Comparison of ENCODE assay signal across 7 cellular contexts in genomic region chr3:156449712-156450574, GRCh38.
DNase-seq lines count a peak whose midpoint lies in the region; ATAC-seq, FAIRE-seq and TF ChIP-seq lines count a peak whose summit lies in the region.

No MANE protein-coding gene starts in this region.

- peak; percentile 23 for FAIRE-seq in GM12878 (lab: Jason Lieb, UNC)

- RAD21 ChIA-PET in GM12878 (lab: Charles Lee; ENCODE audit: unreplicated experiment): interaction anchor here (0.7 to 2.1 kb wide), 9 partner anchors 19 to 301 kb away, joined by 3 to 13 read pairs (median 3); no protein-coding TSS in a partner anchor

- no peak overlapping the region for H3K4me3 Mint-ChIP-seq in activated CD4-positive, alpha-beta memory T cell treated with anti-CD3 and anti-CD28 coated beads, Interleukin-2, amount 10 ng/mL, durations not matched to agents 7 days and 5 days

- H3K9me3 Mint-ChIP-seq in activated CD4-positive, alpha-beta memory T cell treated with anti-CD3 and anti-CD28 coated beads, Interleukin-2, amount 10 ng/mL, durations not matched to agents 7 days and 5 days: no peaks in the 10 kb centered on the region

- H3K4me1 ChIP-seq in GM23248 (ENCODE audit: insufficient read depth) (no peaks in the 10 kb centered on the region), GM12878 (ENCODE audit: control insufficient read depth, insufficient read depth, low read length) (no peaks in the 10 kb centered on the region)

- H2AFZ ChIP-seq in GM23248 (no peak overlapping the region), GM12878 (ENCODE audit: control insufficient read depth, low read depth, low read length) (no peak overlapping the region)

- H3K4me2 ChIP-seq in GM23248 (ENCODE audit: unreplicated experiment) (no peak overlapping the region), GM12878 (ENCODE audit: control insufficient read depth, insufficient read depth) (no peak overlapping the region)

- no peaks in the 10 kb centered on the region for H3K79me2 ChIP-seq in GM23248 (ENCODE audit: insufficient read depth)
- H3K79me2 ChIP-seq in GM12878 (ENCODE audit: control insufficient read depth, insufficient read depth, low read length): no peaks in the 10 kb centered on the region

- H3K9me2 ChIP-seq in GM23248 (ENCODE audit: insufficient read depth): no peaks in the 10 kb centered on the region

- TF ChIP-seq CTCF in GM06990 (IDR thresholded peaks at IDR 0.05; ENCODE audit: insufficient read depth, low read length, poor library complexity, severe bottlenecking) (peak; percentile 72), GM12878 (IDR thresholded peaks at IDR 0.05 in 2 of 3, conservative IDR thresholded peaks at IDR 0.05 in 1 of 3; ENCODE audit: control insufficient read depth in 2 of 3, extremely low read depth in 1 of 3, insufficient read depth in 1 of 3, low read depth in 3 of 3, low read length in 3 of 3) (peak; percentile 54 to 65 (median 65))

- no peaks in the 10 kb centered on the region for H3K36me3 ChIP-seq in GM06990 (ENCODE audit: control insufficient read depth, insufficient read depth, low read length)
- no peaks in the 10 kb centered on the region for H3K36me3 ChIP-seq in GM23248 (ENCODE audit: low read depth)
- no peaks in the 10 kb centered on the region for H3K36me3 ChIP-seq in GM12878 (ENCODE audit: control insufficient read depth in 2 of 2, insufficient read depth in 2 of 2, low read length in 1 of 2)

- DNase-seq in GM06990 (ENCODE audit: extremely low read depth, insufficient read length) (no peak), GM23248 (peak; percentile 61), NCI-H1694 (lab: John Stamatoyannopoulos, UW) (peak; percentile 32), GM12878 (ENCODE audit: low read depth, low spot score) (no peak), kidney tubule cell (ENCODE audit: low spot score) (peak; percentile 39)
- DNase-seq in activated CD4-positive, alpha-beta memory T cell treated with anti-CD3 and anti-CD28 coated beads, Interleukin-2, amount 10 ng/mL, durations not matched to agents 7 days and 5 days: no peak
- no peak for DNase-seq in stimulated activated CD4-positive, alpha-beta T cell treated with anti-CD3 and anti-CD28 coated beads, Interleukin-15, amount 100 ng/mL, for 24 hours

- H3K4me1 Mint-ChIP-seq in activated CD4-positive, alpha-beta memory T cell treated with anti-CD3 and anti-CD28 coated beads, Interleukin-2, amount 10 ng/mL, durations not matched to agents 7 days and 5 days: no peaks in the 10 kb centered on the region

- ATAC-seq in GM12878: peak; percentile 86

- H3K36me3 Mint-ChIP-seq in activated CD4-positive, alpha-beta memory T cell treated with anti-CD3 and anti-CD28 coated beads, Interleukin-2, amount 10 ng/mL, durations not matched to agents 7 days and 5 days (ENCODE audit: low read depth): no peaks in the 10 kb centered on the region

- no TSS peak for BruUV-seq in GM12878 (replicated peaks; lab: Mats Ljungman, UMichigan)

- WGBS in GM23248 (ENCODE audit: low coverage in 1 of 2, low lambda C conversion rate in 2 of 2, missing lambda C conversion rate in 2 of 2), 2 experiments: 43 to 47% methylated on average over 2 of the region's 2 CpGs
- 0% methylated on average over 2 of the region's 2 CpGs for WGBS in GM12878 (ENCODE audit: insufficient coverage, insufficient replicate concordance, low lambda C conversion rate, missing lambda C conversion rate)

- TF ChIP-seq EP300 in GM12878 (IDR thresholded peaks at IDR 0.05; ENCODE audit: borderline replicate concordance in 1 of 2, control insufficient read depth in 1 of 2, low read depth in 2 of 2, low read length in 2 of 2): no peak

- no peaks in the 10 kb centered on the region for H3F3A ChIP-seq in GM23248 (ENCODE audit: insufficient read depth)

- no peaks in the 10 kb centered on the region for H4K20me1 ChIP-seq in GM23248 (ENCODE audit: insufficient read depth)
- H4K20me1 ChIP-seq in GM12878 (ENCODE audit: control insufficient read depth, insufficient read depth): no peaks in the 10 kb centered on the region

- intact Hi-C loops in GM12878 (cut with micrococcal nuclease; ENCODE audit: unreplicated experiment): loop anchor here (1.0 kb wide), 1 partner anchor 300 kb away; no protein-coding TSS in a partner anchor

- SMC1A ChIA-PET in GM12878 (lab: Charles Lee; ENCODE audit: uncharacterized antibody, unreplicated experiment): interaction anchor here (0.7 to 3.0 kb wide), 16 partner anchors 11 to 633 kb away, joined by 3 to 35 read pairs (median 4); no protein-coding TSS in a partner anchor

- H3K9me3 ChIP-seq in GM23248 (ENCODE audit: low read depth): no peaks in the 10 kb centered on the region
- H3K9me3 ChIP-seq in GM12878 (replicated peaks; ENCODE audit: control insufficient read depth, insufficient read depth, low read length): no peaks in the 10 kb centered on the region

- H3K4me3 ChIP-seq in GM06990 (replicated peaks; ENCODE audit: low read depth, low read length) (no peak overlapping the region), GM23248 (no peak overlapping the region), GM12878 (no peak overlapping the region)

- no peak overlapping the region for H3K27ac Mint-ChIP-seq in activated CD4-positive, alpha-beta memory T cell treated with anti-CD3 and anti-CD28 coated beads, Interleukin-2, amount 10 ng/mL, durations not matched to agents 7 days and 5 days

- POLR2A ChIA-PET in GM12878 (lab: Charles Lee): no interaction called here
- POLR2A ChIA-PET in activated CD4-positive, alpha-beta memory T cell treated with anti-CD3 and anti-CD28 coated beads, Interleukin-2, amount 10 ng/mL, durations not matched to agents 7 days and 5 days (lab: Charles Lee): no interaction called here

- peak; percentile 41 for TF ChIP-seq RAD21 in GM12878 (IDR thresholded peaks at IDR 0.05; ENCODE audit: insufficient read depth, low read depth, low read length)

- H3K27me3 Mint-ChIP-seq in activated CD4-positive, alpha-beta memory T cell treated with anti-CD3 and anti-CD28 coated beads, Interleukin-2, amount 10 ng/mL, durations not matched to agents 7 days and 5 days: peaks cover 16% of the 10 kb centered on the region

- H3K27ac ChIP-seq in GM23248: no peak overlapping the region
- H3K27ac ChIP-seq in GM12878 (ENCODE audit: control insufficient read depth, insufficient read depth): no peak overlapping the region

- no peak for TF ChIP-seq POLR2A in GM12878 (IDR thresholded peaks at IDR 0.05; ENCODE audit: low read depth, low read length)

- H3K27me3 ChIP-seq in GM06990 (replicated peaks; ENCODE audit: control insufficient read depth, insufficient read depth, low read length): no peaks in the 10 kb centered on the region
- no peaks in the 10 kb centered on the region for H3K27me3 ChIP-seq in GM23248 (replicated peaks; ENCODE audit: insufficient read depth)
- H3K27me3 ChIP-seq in GM12878 (replicated peaks in 1 of 2; ENCODE audit: control insufficient read depth in 2 of 2, insufficient read depth in 2 of 2, low read length in 1 of 2): no peaks in the 10 kb centered on the region; a peak in 1 of 4 replicates

- CTCF ChIA-PET in GM12878 (lab: Yijun Ruan, JAX): interaction anchor here (0.7 to 5.8 kb wide), 38 partner anchors 8 to 639 kb away, joined by 3 to 59 read pairs (median 5); partner anchors contain the start of gene SSR3
- CTCF ChIA-PET in activated CD4-positive, alpha-beta memory T cell treated with anti-CD3 and anti-CD28 coated beads, Interleukin-2, amount 10 ng/mL, durations not matched to agents 7 days and 5 days (lab: Charles Lee): interaction anchor here (0.9 to 2.8 kb wide), 15 partner anchors 9 to 688 kb away, joined by 3 to 42 read pairs (median 4); no protein-coding TSS in a partner anchor

- in situ Hi-C loops in GM23248 (cut with MboI) (no loop called here), GM12878 (cut with MboI) (no loop called here)

- H3K9ac ChIP-seq in GM23248: no peak overlapping the region
- H3K9ac ChIP-seq in GM12878 (ENCODE audit: control insufficient read depth, insufficient read depth, low read length): no peak overlapping the region

TF ChIP-seq in GM12878, 131 proteins besides CTCF, POLR2A, EP300 and RAD21:
- TF ChIP-seq RUNX3 (IDR thresholded peaks at IDR 0.05; ENCODE audit: low read length): no peak
- no peak for TF ChIP-seq ZBED1 (IDR thresholded peaks at IDR 0.05; ENCODE audit: borderline replicate concordance)
- TF ChIP-seq SMC3 (IDR thresholded peaks at IDR 0.05; ENCODE audit: borderline replicate concordance, low read length): peak; percentile 48

Comparison
In these comparisons a context has a peak if more than half of its experiments do, and no peak if none do; other contexts are left out.
1. DNase-seq: peak in GM23248 (single experiment), NCI-H1694 (single experiment) and kidney tubule cell (single experiment); none in GM06990 (single experiment), GM12878 (single experiment), activated CD4-positive, alpha-beta memory T cell treated with anti-CD3 and anti-CD28 coated beads, Interleukin-2, amount 10 ng/mL, durations not matched to agents 7 days and 5 days (single experiment) and stimulated activated CD4-positive, alpha-beta T cell treated with anti-CD3 and anti-CD28 coated beads, Interleukin-15, amount 100 ng/mL, for 24 hours (single experiment).